In genomic region chr11:17504330-17505107, GRCh38 we compare ENCODE assay signal across 8 cellular contexts. TPM values are rescaled to one million over a fixed set of nuclear protein-coding genes. Genes with fewer than 3 reads are reported as not detected.
DNase-seq lines count a peak whose midpoint lies in the region; ATAC-seq and TF ChIP-seq lines count a peak whose summit lies in the region.

No MANE protein-coding gene starts in this region.

- ATAC-seq in GM19463 (IDR thresholded peaks at IDR 0.05; ENCODE audit: unreplicated experiment) (peak; percentile 64), omental fat pad (ENCODE audit: low FRiP score) (peak; percentile 55)

- H3K4me3 ChIP-seq in BJ (ENCODE audit: low read depth, low read length), result no peak overlapping the region
- no peak overlapping the region for H3K4me3 ChIP-seq in Peyer's patch
- H3K4me3 ChIP-seq in fibroblast of the aortic adventitia (ENCODE audit: low read depth, low read length), result no peak overlapping the region
- no peak overlapping the region for H3K4me3 ChIP-seq in suprapubic skin

- H3K27me3 ChIP-seq in BJ (ENCODE audit: control insufficient read depth, insufficient read depth, low read length) (peaks cover 5% of the 10 kb centered on the region), Peyer's patch (no peaks in the 10 kb centered on the region), suprapubic skin (peaks cover 4% of the 10 kb centered on the region)

- H3K36me3 ChIP-seq in BJ (ENCODE audit: control insufficient read depth, insufficient read depth, low read length) (no peaks in the 10 kb centered on the region), Peyer's patch (peaks cover 0 to 18% (median 0%) of the 10 kb centered on the region in 3 donors), suprapubic skin (no peaks in the 10 kb centered on the region)

- H3K27ac ChIP-seq in Peyer's patch, result no peak overlapping the region
- no peak overlapping the region for H3K27ac ChIP-seq in suprapubic skin

- WGBS in suprapubic skin, result 24% methylated on average over 6 of the region's 9 CpGs

- no peak for TF ChIP-seq POLR2A in Peyer's patch (IDR thresholded peaks at IDR 0.05)
- TF ChIP-seq POLR2A in suprapubic skin (IDR thresholded peaks at IDR 0.05), result no peak

- CTCF ChIA-PET in BJ (lab: Yijun Ruan, JAX), result interaction anchor here (0.6 to 8.7 kb wide), 31 partner anchors 9 to 1564 kb away, joined by 3 to 101 read pairs (median 4); partner anchors contain the start of gene KCNJ11

- no peak for DNase-seq in BJ (ENCODE audit: low read depth)
- DNase-seq in LoVo (ENCODE audit: low spot score), result peak; percentile 60
- peak; percentile 76 to 91 (median 83) for DNase-seq in Peyer's patch
- DNase-seq in activated T-helper 1 cell treated with anti-CD3 and anti-CD28 coated beads, Interleukin-2, amount 50 U/mL, for 16 hours (ENCODE audit: low read depth in 1 of 2, low spot score in 1 of 2), result peak; percentile 55 to 56
- DNase-seq in fibroblast of the aortic adventitia (ENCODE audit: low read depth), result peak; percentile 64
- DNase-seq in omental fat pad (ENCODE audit: low spot score), result peak; percentile 76
- DNase-seq in suprapubic skin (ENCODE audit: low spot score in 2 of 2), result no peak

- TF ChIP-seq CTCF in BJ (IDR thresholded peaks at IDR 0.05; ENCODE audit: insufficient read depth, low read depth, low read length) (peak; percentile 91), Peyer's patch (IDR thresholded peaks at IDR 0.05) (peak; percentile 74 to 89 (median 84)), fibroblast of the aortic adventitia (IDR thresholded peaks at IDR 0.05; ENCODE audit: insufficient read depth, low read length) (peak; percentile 89), omental fat pad (IDR thresholded peaks at IDR 0.05) (peak in 1 of 3 donors; percentile 6), suprapubic skin (IDR thresholded peaks at IDR 0.05) (peak; percentile 72 to 92)

- TF ChIP-seq EP300 in suprapubic skin (IDR thresholded peaks at IDR 0.05), result no peak

- H3K4me1 ChIP-seq in Peyer's patch (no peaks in the 10 kb centered on the region), suprapubic skin (no peaks in the 10 kb centered on the region)

- POLR2A ChIA-PET in BJ (lab: Charles Lee), result no interaction called here

- H3K9me3 ChIP-seq in Peyer's patch (no peaks in the 10 kb centered on the region), suprapubic skin (no peaks in the 10 kb centered on the region)

RNA-seq across cellular contexts. Expression of gene ABCC8, which starts 27.9 kb away (rescaled TPM):
- polyA plus RNA-seq in BJ (2011; rRNA removed), result not detected in 2 replicates
- polyA minus RNA-seq in BJ (2011; rRNA and poly(A)+ RNA removed), result not detected in 2 replicates
- 100 to 1,000 TPM in 1 of 4 donors, 10 to 100 TPM in 2, 1 to 10 TPM in 1; 7.4 to 301 (median 19.2) TPM for total RNA-seq in Peyer's patch
- total RNA-seq in fibroblast of the aortic adventitia (ENCODE audit: low replicate concordance), result not detected in 2 replicates
- total RNA-seq in omental fat pad, result 1 to 10 TPM in 1 of 4 donors, under 1 TPM in 1, not detected in 2; 0.38 to 2.2 TPM
- total RNA-seq in suprapubic skin, result under 1 TPM in 1 of 4 donors, not detected in 3; 0.42 TPM

RNA-seq across cellular contexts. Expression of gene USH1C, which starts 39.7 kb away (rescaled TPM):
- not detected in 2 replicates for polyA plus RNA-seq in BJ (2011; rRNA removed)
- not detected in 2 replicates for polyA minus RNA-seq in BJ (2011; rRNA and poly(A)+ RNA removed)
- total RNA-seq in Peyer's patch (100 to 1,000 TPM in 3 of 4 donors, 10 to 100 TPM in 1; 90.8 to 302 (median 245) TPM), fibroblast of the aortic adventitia (ENCODE audit: low replicate concordance) (not detected in 2 replicates), omental fat pad (under 1 TPM in 1 of 4 donors, not detected in 3; 0.19 TPM), suprapubic skin (not detected)

RNA-seq across cellular contexts. Expression of gene OTOG, which starts 42.5 kb away (rescaled TPM):
- not detected in 2 replicates for polyA plus RNA-seq in BJ (2011; rRNA removed)
- polyA minus RNA-seq in BJ (2011; rRNA and poly(A)+ RNA removed), result not detected in 2 replicates
- under 1 TPM in 1 of 4 donors, not detected in 3; 0.09 TPM for total RNA-seq in Peyer's patch
- not detected in 2 replicates for total RNA-seq in fibroblast of the aortic adventitia (ENCODE audit: low replicate concordance)
- not detected for total RNA-seq in omental fat pad
- total RNA-seq in suprapubic skin, result not detected

Comparison
In these comparisons a context has a peak if more than half of its experiments do, and no peak if none do; other contexts are left out.
1. DNase-seq: peak in LoVo (single experiment), Peyer's patch (3 of 3), activated T-helper 1 cell treated with anti-CD3 and anti-CD28 coated beads, Interleukin-2, amount 50 U/mL, for 16 hours (2 of 2), fibroblast of the aortic adventitia (single experiment) and omental fat pad (single experiment); none in BJ (single experiment) and suprapubic skin (0 of 2).
2. RNA of gene USH1C, which starts 39.7 kb away (total RNA-seq): 90.8 to 302 TPM in Peyer's patch; not detected in suprapubic skin, not detected in fibroblast of the aortic adventitia and 0.19 TPM in omental fat pad; every median in the first group is over 10 times any median in the second.